Comparison of ENCODE assay signal across 8 cellular contexts in genomic region chr1:43649131-43649477, GRCh38. TPM values are rescaled to one million over a fixed set of nuclear protein-coding genes. Genes with fewer than 3 reads are reported as not detected.
DNase-seq lines count a peak whose midpoint lies in the region; ATAC-seq and TF ChIP-seq lines count a peak whose summit lies in the region.
"Not testable (repeated sequence)": the region's sequence is repeated elsewhere in the genome, so short reads cannot be mapped to it uniquely, and the experiment has no call there.

No MANE protein-coding gene starts in this region.

- intact Hi-C loops in CD8-positive, alpha-beta T cell (cut with DNase I, micrococcal nuclease), result loop anchor here (1.0 to 5.0 kb wide), 2 partner anchors 117 to 297 kb away; partner anchors contain the start of genes IPO13 (in 1 of the 2) and PTPRF (in 1 of the 2)
- intact Hi-C loops in activated CD4-positive, alpha-beta memory T cell treated with anti-CD3 and anti-CD28 coated beads for 36 hours (cut with micrococcal nuclease); breast epithelium (cut with DNase I; ENCODE audit: low total_unique reads); lower lobe of right lung (cut with DNase I); tibial artery (cut with DNase I; ENCODE audit: low total_unique reads): not testable (repeated sequence)

- H3K27ac Mint-ChIP-seq in CD8-positive, alpha-beta T cell, result peak overlapping the region; percentile 97
- H3K27ac Mint-ChIP-seq in activated CD4-positive, alpha-beta memory T cell treated with anti-CD3 and anti-CD28 coated beads for 36 hours, result peak overlapping the region; percentile 98

- peaks cover 12% of the 10 kb centered on the region for H3K79me1 ChIP-seq in trophoblast cell (ENCODE audit: low read length)

- no CpG with 5 or more reads among the region's 16 CpGs for WGBS in trophoblast cell (ENCODE audit: extremely low coverage, insufficient coverage, insufficient read length)

- H3F3A ChIP-seq in Loucy (ENCODE audit: low read depth), result not testable (repeated sequence)

- H4K91ac ChIP-seq in trophoblast cell (ENCODE audit: low read depth, low read length), result peak overlapping the region; percentile 77

- H3K36me3 Mint-ChIP-seq in CD8-positive, alpha-beta T cell, result peaks cover 24% of the 10 kb centered on the region
- H3K36me3 Mint-ChIP-seq in activated CD4-positive, alpha-beta memory T cell treated with anti-CD3 and anti-CD28 coated beads for 36 hours, result not testable (repeated sequence)

- DNase-seq in CD8-positive, alpha-beta T cell, result peak in 1 of 7 experiments; percentile 27
- DNase-seq in activated CD4-positive, alpha-beta memory T cell treated with anti-CD3 and anti-CD28 coated beads for 36 hours; breast epithelium (ENCODE audit: low spot score in 2 of 2); fibroblast of the aortic adventitia (ENCODE audit: low read depth); lower lobe of right lung; trophoblast cell; tibial artery: not testable (repeated sequence)

- peak overlapping the region; percentile 100 for H3K4me3 Mint-ChIP-seq in CD8-positive, alpha-beta T cell
- H3K4me3 Mint-ChIP-seq in activated CD4-positive, alpha-beta memory T cell treated with anti-CD3 and anti-CD28 coated beads for 36 hours, result peak overlapping the region; percentile 99

- H2AK5ac ChIP-seq in trophoblast cell (ENCODE audit: low read length), result not testable (repeated sequence)

- not testable (repeated sequence) for H3K36me3 ChIP-seq in CD8-positive, alpha-beta T cell (ENCODE audit: insufficient read depth, low read length); Loucy (ENCODE audit: insufficient read depth, low read length); breast epithelium; trophoblast cell (ENCODE audit: control insufficient read depth in 1 of 2, insufficient read depth in 2 of 2, low read length in 2 of 2)
- H3K36me3 ChIP-seq in lower lobe of right lung, result peaks cover 14% of the 10 kb centered on the region
- peaks cover 0 to 11% (median 10%) of the 10 kb centered on the region in 3 donors for H3K36me3 ChIP-seq in tibial artery

- peak overlapping the region; percentile 87 for H3K9ac ChIP-seq in Loucy (ENCODE audit: low read depth, low read length, poor library complexity, severe bottlenecking)
- not testable (repeated sequence) for H3K9ac ChIP-seq in trophoblast cell (ENCODE audit: low read length)

- H3K4ac ChIP-seq in trophoblast cell (ENCODE audit: low read depth, low read length), result peak overlapping the region; percentile 14

- not testable (repeated sequence) for H2BK12ac ChIP-seq in trophoblast cell (ENCODE audit: low read length)

- peak overlapping the region; percentile 22 for H3K18ac ChIP-seq in trophoblast cell (ENCODE audit: low read length)

- POLR2A ChIA-PET in CD8-positive, alpha-beta T cell (lab: Charles Lee), result interaction anchor here (0.5 to 2.9 kb wide), 7 partner anchors 18 to 882 kb away, joined by 3 to 16 read pairs (median 6); partner anchors contain the start of genes ATP6V0B, C1orf50, P3H1 and ST3GAL3
- POLR2A ChIA-PET in activated CD4-positive, alpha-beta memory T cell treated with anti-CD3 and anti-CD28 coated beads for 36 hours (lab: Charles Lee), result interaction anchor here (0.8 to 3.1 kb wide), 7 partner anchors 11 to 282 kb away, joined by 3 to 20 read pairs (median 5); partner anchors contain the start of genes ELOVL1 and ST3GAL3

- peak overlapping the region; percentile 44 for H2BK120ac ChIP-seq in trophoblast cell (ENCODE audit: insufficient read depth, low read length, poor library complexity)

- H3K4me1 ChIP-seq in CD8-positive, alpha-beta T cell (ENCODE audit: insufficient read depth, low read length), result peaks cover 17% of the 10 kb centered on the region
- peaks cover 26% of the 10 kb centered on the region for H3K4me1 ChIP-seq in Loucy (ENCODE audit: insufficient read depth, low read length, poor library complexity, severe bottlenecking)
- not testable (repeated sequence) for H3K4me1 ChIP-seq in breast epithelium; trophoblast cell (ENCODE audit: control insufficient read depth in 1 of 2, insufficient read depth in 2 of 2, low read length in 2 of 2)
- H3K4me1 ChIP-seq in lower lobe of right lung, result peaks cover 15% of the 10 kb centered on the region
- peaks cover 0 to 27% (median 14%) of the 10 kb centered on the region in 4 donors for H3K4me1 ChIP-seq in tibial artery

- not testable (repeated sequence) for H3K9me3 Mint-ChIP-seq in CD8-positive, alpha-beta T cell; activated CD4-positive, alpha-beta memory T cell treated with anti-CD3 and anti-CD28 coated beads for 36 hours

- peaks cover 32% of the 10 kb centered on the region for H3K4me1 Mint-ChIP-seq in CD8-positive, alpha-beta T cell (ENCODE audit: low read depth)
- H3K4me1 Mint-ChIP-seq in activated CD4-positive, alpha-beta memory T cell treated with anti-CD3 and anti-CD28 coated beads for 36 hours (ENCODE audit: low read depth), result peaks cover 26% of the 10 kb centered on the region

- peak overlapping the region; percentile 80 for H4K12ac ChIP-seq in trophoblast cell (ENCODE audit: low read depth, low read length)

- H3K23ac ChIP-seq in trophoblast cell (ENCODE audit: low read length), result not testable (repeated sequence)

- not testable (repeated sequence) for ATAC-seq in CD8-positive, alpha-beta T cell; lower lobe of right lung

- H3K14ac ChIP-seq in trophoblast cell (ENCODE audit: low read length), result peak overlapping the region; percentile 47

- peaks cover 32% of the 10 kb centered on the region for H4K20me1 ChIP-seq in Loucy (ENCODE audit: insufficient read depth, low read length, poor library complexity, severe bottlenecking)

- CTCF ChIA-PET in CD8-positive, alpha-beta T cell (lab: Charles Lee), result not testable (repeated sequence)
- CTCF ChIA-PET in activated CD4-positive, alpha-beta memory T cell treated with anti-CD3 and anti-CD28 coated beads for 36 hours (lab: Charles Lee), result interaction anchor here (1.6 kb wide), 1 partner anchor 8 kb away, joined by 3 read pairs; no protein-coding TSS in a partner anchor

- H3K4me2 ChIP-seq in Loucy (ENCODE audit: low read depth, low read length, poor library complexity, severe bottlenecking) (peak overlapping the region; percentile 80), trophoblast cell (ENCODE audit: low read length) (peak overlapping the region; percentile 59)

- TF ChIP-seq POLR2A in breast epithelium (IDR thresholded peaks at IDR 0.05), result not testable (repeated sequence)

- not testable (repeated sequence) for H3K27me3 ChIP-seq in CD8-positive, alpha-beta T cell (ENCODE audit: insufficient read depth, low read length); Loucy (ENCODE audit: insufficient read depth, low read length, poor library complexity, severe bottlenecking); breast epithelium; lower lobe of right lung (ENCODE audit: low read depth); trophoblast cell (ENCODE audit: insufficient read depth, low read length); tibial artery

- peak overlapping the region; percentile 92 for H3K4me3 ChIP-seq in CD8-positive, alpha-beta T cell (ENCODE audit: low read depth, low read length)
- H3K4me3 ChIP-seq in Loucy (ENCODE audit: low read length, poor library complexity, severe bottlenecking) (peak overlapping the region; percentile 87), breast epithelium (peak overlapping the region; percentile 70 to 88 (median 72)), fibroblast of the aortic adventitia (ENCODE audit: low read depth, low read length) (peak overlapping the region; percentile 95), lower lobe of right lung (peak overlapping the region; percentile 67), trophoblast cell (ENCODE audit: low read depth, low read length) (peak overlapping the region; percentile 52), tibial artery (peak overlapping the region; percentile 76 to 84)

- H3K9me3 ChIP-seq in CD8-positive, alpha-beta T cell (ENCODE audit: low read length); Loucy (ENCODE audit: insufficient read depth, low read depth, low read length); breast epithelium; lower lobe of right lung; trophoblast cell (ENCODE audit: insufficient read depth, low read depth, low read length); tibial artery: not testable (repeated sequence)

- H2AFZ ChIP-seq in Loucy (ENCODE audit: low read length) (peak overlapping the region; percentile 96), trophoblast cell (ENCODE audit: insufficient read depth, low read length, poor library complexity) (peak overlapping the region; percentile 71)

- H2BK5ac ChIP-seq in trophoblast cell (ENCODE audit: low read depth, low read length, poor library complexity), result peak overlapping the region; percentile 62

- peak overlapping the region; percentile 66 for H3K27ac ChIP-seq in CD8-positive, alpha-beta T cell (ENCODE audit: low read depth, low read length)
- H3K27ac ChIP-seq in breast epithelium (peak overlapping the region; percentile 91 to 96), lower lobe of right lung (peak overlapping the region; percentile 88), trophoblast cell (ENCODE audit: low read depth, low read length) (peak overlapping the region; percentile 91), tibial artery (peak overlapping the region; percentile 85 to 89)

- not testable (repeated sequence) for H3K9me2 ChIP-seq in Loucy (replicated peaks; ENCODE audit: low read depth, low read length)

- H3K27me3 Mint-ChIP-seq in CD8-positive, alpha-beta T cell (ENCODE audit: low read depth); activated CD4-positive, alpha-beta memory T cell treated with anti-CD3 and anti-CD28 coated beads for 36 hours: not testable (repeated sequence)

- TF ChIP-seq CTCF in CD8-positive, alpha-beta T cell (IDR thresholded peaks at IDR 0.05); Loucy (conservative IDR thresholded peaks at IDR 0.05; ENCODE audit: low read length); breast epithelium (IDR thresholded peaks at IDR 0.05); fibroblast of the aortic adventitia (IDR thresholded peaks at IDR 0.05; ENCODE audit: insufficient read depth, low read length); lower lobe of right lung (IDR thresholded peaks at IDR 0.05); tibial artery (IDR thresholded peaks at IDR 0.05): not testable (repeated sequence)

- peak overlapping the region; percentile 82 for H4K8ac ChIP-seq in trophoblast cell (ENCODE audit: low read depth, low read length)

- H3K79me2 ChIP-seq in Loucy (ENCODE audit: insufficient read depth, low read length), result peaks cover 38% of the 10 kb centered on the region
- H3K79me2 ChIP-seq in trophoblast cell (ENCODE audit: control insufficient read depth, insufficient read depth, low read length, poor library complexity), result not testable (repeated sequence)

RNA-seq across cellular contexts. Expression of gene KDM4A, which starts 0.8 kb away (rescaled TPM):
- total RNA-seq in CD8-positive, alpha-beta T cell, result 10 to 100 TPM; 20.0 to 22.5 TPM
- 10 to 100 TPM; 31.9 to 32.4 TPM for total RNA-seq in activated CD4-positive, alpha-beta memory T cell treated with anti-CD3 and anti-CD28 coated beads for 36 hours
- total RNA-seq in breast epithelium (10 to 100 TPM; 28.6 to 46.1 (median 35.1) TPM), fibroblast of the aortic adventitia (ENCODE audit: low replicate concordance) (39.0 and 73.2 TPM in 2 replicates), lower lobe of right lung (41.9 TPM)
- 20.5 and 21.9 TPM in 2 replicates for polyA plus RNA-seq in trophoblast cell (2013)

RNA-seq across cellular contexts. Expression of gene ST3GAL3, which starts 58.2 kb away (rescaled TPM):
- total RNA-seq in CD8-positive, alpha-beta T cell, result 10 to 100 TPM; 12.2 to 14.2 TPM
- total RNA-seq in activated CD4-positive, alpha-beta memory T cell treated with anti-CD3 and anti-CD28 coated beads for 36 hours, result 10 to 100 TPM; 14.7 to 16.0 TPM
- total RNA-seq in breast epithelium, result 10 to 100 TPM; 14.0 to 23.0 (median 19.7) TPM
- total RNA-seq in fibroblast of the aortic adventitia (ENCODE audit: low replicate concordance), result 20.1 and 24.0 TPM in 2 replicates
- 23.6 TPM for total RNA-seq in lower lobe of right lung
- 3.6 and 4.8 TPM in 2 replicates for polyA plus RNA-seq in trophoblast cell (2013)
